ENCODE assay signal across 9 cellular contexts in genomic region chr17:44084131-44084538, GRCh38. TPM values are rescaled to one million over a fixed set of nuclear protein-coding genes. Genes with fewer than 3 reads are reported as not detected.
A peak's percentile ranks its signal among the peaks of the same experiment; 100 is the strongest.
DNase-seq lines count a peak whose midpoint lies in the region; ATAC-seq and TF ChIP-seq lines count a peak whose summit lies in the region.
"Had no signal": no experiment of that assay in that cellular context is flagged by ENCODE, and none has a peak within 500 bp of the region (broad histone marks: within the 10 kb centered on the region; RNA-seq: fewer than 3 reads in every experiment).

No MANE protein-coding gene starts in this region.

- H3F3A ChIP-seq in DOHH2 (ENCODE audit: control insufficient read depth, insufficient read depth): no peaks in the 10 kb centered on the region

- H3K36me3 Mint-ChIP-seq in activated naive CD8-positive, alpha-beta T cell treated with anti-CD3 and anti-CD28 coated beads, Interleukin-2, amount 10 ng/mL, durations not matched to agents 7 days and 5 days: peaks cover 5% of the 10 kb centered on the region

- no peaks in the 10 kb centered on the region for H3K9me2 ChIP-seq in DOHH2 (replicated peaks; ENCODE audit: control insufficient read depth, low read length)

- no peaks in the 10 kb centered on the region for H3K79me2 ChIP-seq in DOHH2 (ENCODE audit: control insufficient read depth, low read length)
- no peaks in the 10 kb centered on the region for H3K79me2 ChIP-seq in osteoblast (ENCODE audit: insufficient read depth, low read length)

- H4K20me1 ChIP-seq in DOHH2 (ENCODE audit: control insufficient read depth, insufficient read depth, low read depth, low read length) (no peaks in the 10 kb centered on the region), osteoblast (ENCODE audit: insufficient read depth, low read length) (no peaks in the 10 kb centered on the region)

- no peak overlapping the region for H3K4me2 ChIP-seq in DOHH2 (ENCODE audit: low read length)
- H3K4me2 ChIP-seq in osteoblast (ENCODE audit: insufficient read depth, low read length): no peak overlapping the region

- H3K27me3 ChIP-seq in DOHH2 (ENCODE audit: control insufficient read depth, low read length) (no peaks in the 10 kb centered on the region), osteoblast (ENCODE audit: insufficient read depth, low read length) (no peaks in the 10 kb centered on the region)

- peaks cover 10% of the 10 kb centered on the region; the same call in 1 of the 2 replicates for H3K36me3 ChIP-seq in DOHH2 (ENCODE audit: control insufficient read depth, low read length)
- H3K36me3 ChIP-seq in osteoblast (ENCODE audit: insufficient read depth, low read length): peaks cover 35% of the 10 kb centered on the region

- peak; percentile 39 for DNase-seq in KBM-7
- DNase-seq in activated naive CD8-positive, alpha-beta T cell treated with anti-CD3 and anti-CD28 coated beads, Interleukin-2, amount 10 ng/mL, durations not matched to agents 7 days and 5 days: no peak
- peak; percentile 71 for DNase-seq in osteoblast (ENCODE audit: insufficient read length, low spot score, missing footprints)
- DNase-seq in dedifferentiated amniotic fluid mesenchymal stem cell (ENCODE audit: extremely low spot score): no peak
- DNase-seq in NK-92 treated with Interleukin-12 subunit alpha and Interleukin-12 subunit beta, amount 100 ng/mL, for 24 hours (lab: John Stamatoyannopoulos, UW): no peak
- DNase-seq: T1000 had no signal

- no peak overlapping the region for H3K27ac Mint-ChIP-seq in activated naive CD8-positive, alpha-beta T cell treated with anti-CD3 and anti-CD28 coated beads, Interleukin-2, amount 10 ng/mL, durations not matched to agents 7 days and 5 days

- H3K27ac ChIP-seq in DOHH2 (ENCODE audit: low read depth, low read length) (no peak overlapping the region), osteoblast (ENCODE audit: low read depth, low read length) (peak overlapping the region; percentile 11)

- ATAC-seq in activated naive CD8-positive, alpha-beta T cell treated with anti-CD3 and anti-CD28 coated beads, Interleukin-2, amount 10 ng/mL, durations not matched to agents 7 days and 5 days (ENCODE audit: low read depth): peak; percentile 30
- ATAC-seq in HG03460 (IDR thresholded peaks at IDR 0.05; ENCODE audit: unreplicated experiment) (no peak), HG03025 (IDR thresholded peaks at IDR 0.05; ENCODE audit: low FRiP score, unreplicated experiment) (no peak)

- no peak overlapping the region for H2AFZ ChIP-seq in osteoblast (ENCODE audit: low read length)

- H3K4me1 Mint-ChIP-seq in activated naive CD8-positive, alpha-beta T cell treated with anti-CD3 and anti-CD28 coated beads, Interleukin-2, amount 10 ng/mL, durations not matched to agents 7 days and 5 days: peaks cover 4% of the 10 kb centered on the region

- peak; percentile 57 for TF ChIP-seq CTCF in DOHH2 (IDR thresholded peaks at IDR 0.05; ENCODE audit: low read depth, low read length, poor library complexity, severe bottlenecking)
- peak; percentile 35 for TF ChIP-seq CTCF in osteoblast (IDR thresholded peaks at IDR 0.05; ENCODE audit: extremely low read depth, low read depth, low read length)

- H3K9me3 ChIP-seq in DOHH2 (ENCODE audit: control insufficient read depth, insufficient read depth, low read length) (no peaks in the 10 kb centered on the region), osteoblast (ENCODE audit: low read depth, low read length) (no peaks in the 10 kb centered on the region)

- H3K4me1 ChIP-seq in DOHH2 (ENCODE audit: control insufficient read depth, low read length) (peaks cover 10% of the 10 kb centered on the region), osteoblast (ENCODE audit: insufficient read depth, low read length) (peaks cover 37% of the 10 kb centered on the region)

- H3K4me3 Mint-ChIP-seq in activated naive CD8-positive, alpha-beta T cell treated with anti-CD3 and anti-CD28 coated beads, Interleukin-2, amount 10 ng/mL, durations not matched to agents 7 days and 5 days: no peak overlapping the region

- in situ Hi-C loops in KBM-7 (cut with MboI; ENCODE audit: low pct_unique_long_range_greater_than_20kb, low sequenced_read_pairs): no loop called here

- no peaks in the 10 kb centered on the region for H3K27me3 Mint-ChIP-seq in activated naive CD8-positive, alpha-beta T cell treated with anti-CD3 and anti-CD28 coated beads, Interleukin-2, amount 10 ng/mL, durations not matched to agents 7 days and 5 days

- no peak overlapping the region for H3K4me3 ChIP-seq in DOHH2 (ENCODE audit: low read length)
- H3K4me3 ChIP-seq in osteoblast (ENCODE audit: insufficient read depth, low read length): no peak overlapping the region

- H3K9me3 Mint-ChIP-seq in activated naive CD8-positive, alpha-beta T cell treated with anti-CD3 and anti-CD28 coated beads, Interleukin-2, amount 10 ng/mL, durations not matched to agents 7 days and 5 days: no peaks in the 10 kb centered on the region

- POLR2A ChIA-PET in activated naive CD8-positive, alpha-beta T cell treated with anti-CD3 and anti-CD28 coated beads, Interleukin-2, amount 10 ng/mL, durations not matched to agents 7 days and 5 days (lab: Charles Lee): interaction anchor here (0.7 kb wide), 1 partner anchor 103 kb away, joined by 3 read pairs; the partner anchor contains the start of gene TMUB2

RNA-seq across cellular contexts. Expression of gene G6PC3, which starts 13.6 kb away (rescaled TPM):
- total RNA-seq in activated naive CD8-positive, alpha-beta T cell treated with anti-CD3 and anti-CD28 coated beads, Interleukin-2, amount 10 ng/mL, durations not matched to agents 7 days and 5 days: 10 to 100 TPM; 18.7 to 18.8 TPM
- 19.7 and 23.5 TPM in 2 replicates for total RNA-seq in osteoblast

RNA-seq across cellular contexts. Expression of gene LSM12, which starts 17.7 kb away (rescaled TPM):
- total RNA-seq in activated naive CD8-positive, alpha-beta T cell treated with anti-CD3 and anti-CD28 coated beads, Interleukin-2, amount 10 ng/mL, durations not matched to agents 7 days and 5 days: 10 to 100 TPM; 46.9 to 51.4 TPM
- total RNA-seq in osteoblast: 59.0 and 65.4 TPM in 2 replicates

RNA-seq across cellular contexts. Expression of gene HDAC5, which starts 39.3 kb away (rescaled TPM):
- total RNA-seq in activated naive CD8-positive, alpha-beta T cell treated with anti-CD3 and anti-CD28 coated beads, Interleukin-2, amount 10 ng/mL, durations not matched to agents 7 days and 5 days: 10 to 100 TPM; 46.2 to 48.4 TPM
- total RNA-seq in osteoblast: 69.2 and 85.4 TPM in 2 replicates

RNA-seq across cellular contexts. Expression of gene HROB, which starts 57.6 kb away (rescaled TPM):
- total RNA-seq in activated naive CD8-positive, alpha-beta T cell treated with anti-CD3 and anti-CD28 coated beads, Interleukin-2, amount 10 ng/mL, durations not matched to agents 7 days and 5 days: 10 to 100 TPM; 13.2 to 14.3 TPM
- total RNA-seq in osteoblast: 1.8 TPM in 2 replicates

Comparison
In these comparisons a context has a peak if more than half of its experiments do, and no peak if none do; other contexts are left out.
1. DNase-seq: peak in KBM-7 (single experiment) and osteoblast (single experiment); none in activated naive CD8-positive, alpha-beta T cell treated with anti-CD3 and anti-CD28 coated beads, Interleukin-2, amount 10 ng/mL, durations not matched to agents 7 days and 5 days (single experiment), dedifferentiated amniotic fluid mesenchymal stem cell (single experiment) and NK-92 treated with Interleukin-12 subunit alpha and Interleukin-12 subunit beta, amount 100 ng/mL, for 24 hours (single experiment).